Comparison of ENCODE assay signal across 25 cellular contexts in genomic region chr11:11395126-11395525, GRCh38.
"Had no signal": no experiment of that assay in that cellular context is flagged by ENCODE, and none has a peak within 500 bp of the region (broad histone marks: within the 10 kb centered on the region; RNA-seq: fewer than 3 reads in every experiment).

No MANE protein-coding gene starts in this region.

- ATAC-seq: activated CD8-positive, alpha-beta T cell treated with anti-CD3 and anti-CD28 coated beads for 36 hours; activated naive CD8-positive, alpha-beta T cell treated with anti-CD3 and anti-CD28 coated beads, Interleukin-2, amount 50 U/mL, for 24 hours; esophagus mucosa had no signal

- H3K27ac ChIP-seq: adrenal gland, brain microvascular endothelial cell had no signal

- H3K36me3 ChIP-seq: adrenal gland, brain microvascular endothelial cell, heart left ventricle had no signal

- DNase-seq: activated CD4-positive, alpha-beta T cell treated with anti-CD3 and anti-CD28 coated beads for 1 hour; activated CD4-positive, alpha-beta T cell treated with anti-CD3 and anti-CD28 coated beads for 4 hours; activated CD4-positive, alpha-beta T cell treated with anti-CD3 and anti-CD28 coated beads, Interleukin-2, amount 10 ng/mL, durations not matched to agents 7 days and 5 days; activated CD4-positive, alpha-beta T cell treated with anti-CD3 and anti-CD28 coated beads, Interleukin-2, amount 50 U/mL, for 4 hours; activated CD8-positive, alpha-beta memory T cell treated with anti-CD3 and anti-CD28 coated beads for 24 hours; activated CD8-positive, alpha-beta T cell treated with anti-CD3 and anti-CD28 coated beads for 36 hours; activated effector memory CD4-positive, alpha-beta T cell treated with anti-CD3 and anti-CD28 coated beads, Interleukin-2, amount 50 U/mL, for 16 hours; activated naive CD4-positive, alpha-beta T cell treated with anti-CD3 and anti-CD28 coated beads for 36 hours; activated naive CD8-positive, alpha-beta T cell treated with anti-CD3 and anti-CD28 coated beads for 36 hours; activated naive CD8-positive, alpha-beta T cell treated with anti-CD3 and anti-CD28 coated beads, Interleukin-2, amount 50 U/mL, for 24 hours; activated T-cell treated with anti-CD3 and anti-CD28 coated beads, Interleukin-2, amount 50 U/mL, for 48 hours; adrenal gland; amygdala; aorta; brain microvascular endothelial cell; dorsolateral prefrontal cortex; effector memory CD4-positive, alpha-beta T cell; endodermal cell; foreskin fibroblast; glutamatergic neuron; heart left ventricle; T-helper 2 cell had no signal

- H3K27me3 ChIP-seq: adrenal gland, brain microvascular endothelial cell, dorsolateral prefrontal cortex, heart left ventricle had no signal

- H3K4me1 ChIP-seq: adrenal gland had no signal

- H3K4me3 ChIP-seq: adrenal gland, coronary artery, heart left ventricle had no signal

- FAIRE-seq: frontal cortex had no signal

- H3K9me3 ChIP-seq: adrenal gland, heart left ventricle had no signal
